Comparison of ENCODE assay signal across 1 cellular context in the genomic region with DNA sequence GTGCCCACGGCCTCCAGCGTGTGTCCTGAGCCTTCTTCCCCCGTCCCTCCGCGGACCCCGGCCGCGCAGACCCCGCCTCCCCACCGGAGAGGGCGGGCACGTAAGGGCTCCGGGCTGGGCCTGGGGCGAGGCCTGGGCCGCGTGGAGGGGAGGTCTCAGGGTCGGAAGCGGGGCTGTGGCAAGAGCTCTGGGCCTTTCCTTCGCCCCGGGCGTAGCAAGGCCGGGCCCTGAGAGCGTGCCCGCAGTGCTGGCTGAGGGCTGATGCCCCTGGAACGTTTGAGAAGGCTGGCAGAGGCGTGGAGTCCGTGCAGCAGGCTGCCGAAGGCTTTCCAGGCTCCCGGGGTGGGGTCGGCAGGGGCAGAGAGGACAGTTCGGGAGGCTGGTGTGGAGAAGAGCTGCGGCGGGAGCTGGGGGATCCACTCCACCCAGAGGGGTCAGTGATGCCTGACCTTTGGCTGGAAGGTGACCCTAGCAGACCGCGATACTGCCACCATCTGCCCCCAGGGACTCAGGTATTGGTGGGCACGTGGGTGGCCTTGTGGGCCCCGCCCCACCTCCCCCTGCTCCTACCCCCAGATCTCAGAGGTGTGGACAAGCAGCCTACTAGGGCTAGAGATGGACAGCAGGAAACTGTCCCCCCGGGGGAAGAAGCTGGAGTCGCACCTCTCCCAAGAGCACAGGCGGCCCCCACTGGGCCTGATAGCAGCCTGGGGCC.
TF ChIP-seq lines count a peak whose summit lies in the region.

No MANE protein-coding gene starts in this region.

TF ChIP-seq in WTC11, 78 proteins besides CTCF, POLR2A, EP300 and RAD21 (continued from another document):
- TF ChIP-seq, protein P1, sequence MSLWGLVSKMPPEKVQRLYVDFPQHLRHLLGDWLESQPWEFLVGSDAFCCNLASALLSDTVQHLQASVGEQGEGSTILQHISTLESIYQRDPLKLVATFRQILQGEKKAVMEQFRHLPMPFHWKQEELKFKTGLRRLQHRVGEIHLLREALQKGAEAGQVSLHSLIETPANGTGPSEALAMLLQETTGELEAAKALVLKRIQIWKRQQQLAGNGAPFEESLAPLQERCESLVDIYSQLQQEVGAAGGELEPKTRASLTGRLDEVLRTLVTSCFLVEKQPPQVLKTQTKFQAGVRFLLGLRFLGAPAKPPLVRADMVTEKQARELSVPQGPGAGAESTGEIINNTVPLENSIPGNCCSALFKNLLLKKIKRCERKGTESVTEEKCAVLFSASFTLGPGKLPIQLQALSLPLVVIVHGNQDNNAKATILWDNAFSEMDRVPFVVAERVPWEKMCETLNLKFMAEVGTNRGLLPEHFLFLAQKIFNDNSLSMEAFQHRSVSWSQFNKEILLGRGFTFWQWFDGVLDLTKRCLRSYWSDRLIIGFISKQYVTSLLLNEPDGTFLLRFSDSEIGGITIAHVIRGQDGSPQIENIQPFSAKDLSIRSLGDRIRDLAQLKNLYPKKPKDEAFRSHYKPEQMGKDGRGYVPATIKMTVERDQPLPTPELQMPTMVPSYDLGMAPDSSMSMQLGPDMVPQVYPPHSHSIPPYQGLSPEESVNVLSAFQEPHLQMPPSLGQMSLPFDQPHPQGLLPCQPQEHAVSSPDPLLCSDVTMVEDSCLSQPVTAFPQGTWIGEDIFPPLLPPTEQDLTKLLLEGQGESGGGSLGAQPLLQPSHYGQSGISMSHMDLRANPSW (CRISPR knock-in tag; conservative IDR thresholded peaks at IDR 0.05; ENCODE audit: low read depth) = no peak
- TF ChIP-seq, protein P2, sequence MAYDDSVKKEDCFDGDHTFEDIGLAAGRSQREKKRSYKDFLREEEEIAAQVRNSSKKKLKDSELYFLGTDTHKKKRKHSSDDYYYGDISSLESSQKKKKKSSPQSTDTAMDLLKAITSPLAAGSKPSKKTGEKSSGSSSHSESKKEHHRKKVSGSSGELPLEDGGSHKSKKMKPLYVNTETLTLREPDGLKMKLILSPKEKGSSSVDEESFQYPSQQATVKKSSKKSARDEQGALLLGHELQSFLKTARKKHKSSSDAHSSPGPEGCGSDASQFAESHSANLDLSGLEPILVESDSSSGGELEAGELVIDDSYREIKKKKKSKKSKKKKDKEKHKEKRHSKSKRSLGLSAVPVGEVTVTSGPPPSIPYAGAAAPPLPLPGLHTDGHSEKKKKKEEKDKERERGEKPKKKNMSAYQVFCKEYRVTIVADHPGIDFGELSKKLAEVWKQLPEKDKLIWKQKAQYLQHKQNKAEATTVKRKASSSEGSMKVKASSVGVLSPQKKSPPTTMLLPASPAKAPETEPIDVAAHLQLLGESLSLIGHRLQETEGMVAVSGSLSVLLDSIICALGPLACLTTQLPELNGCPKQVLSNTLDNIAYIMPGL (CRISPR knock-in tag; IDR thresholded peaks at IDR 0.05) = no peak; the same call in 1 of the 2 replicates
- TF ChIP-seq SOX15 (CRISPR knock-in tag; IDR thresholded peaks at IDR 0.05) (no peak), ZNF121 (CRISPR knock-in tag; IDR thresholded peaks at IDR 0.05) (peak; percentile 39; the same call in 1 of the 2 replicates), NR1H2 (CRISPR knock-in tag; IDR thresholded peaks at IDR 0.05) (peak; percentile 86), MXD4 (CRISPR knock-in tag; IDR thresholded peaks at IDR 0.05; ENCODE audit: borderline replicate concordance) (no peak)
- TF ChIP-seq, protein P3, sequence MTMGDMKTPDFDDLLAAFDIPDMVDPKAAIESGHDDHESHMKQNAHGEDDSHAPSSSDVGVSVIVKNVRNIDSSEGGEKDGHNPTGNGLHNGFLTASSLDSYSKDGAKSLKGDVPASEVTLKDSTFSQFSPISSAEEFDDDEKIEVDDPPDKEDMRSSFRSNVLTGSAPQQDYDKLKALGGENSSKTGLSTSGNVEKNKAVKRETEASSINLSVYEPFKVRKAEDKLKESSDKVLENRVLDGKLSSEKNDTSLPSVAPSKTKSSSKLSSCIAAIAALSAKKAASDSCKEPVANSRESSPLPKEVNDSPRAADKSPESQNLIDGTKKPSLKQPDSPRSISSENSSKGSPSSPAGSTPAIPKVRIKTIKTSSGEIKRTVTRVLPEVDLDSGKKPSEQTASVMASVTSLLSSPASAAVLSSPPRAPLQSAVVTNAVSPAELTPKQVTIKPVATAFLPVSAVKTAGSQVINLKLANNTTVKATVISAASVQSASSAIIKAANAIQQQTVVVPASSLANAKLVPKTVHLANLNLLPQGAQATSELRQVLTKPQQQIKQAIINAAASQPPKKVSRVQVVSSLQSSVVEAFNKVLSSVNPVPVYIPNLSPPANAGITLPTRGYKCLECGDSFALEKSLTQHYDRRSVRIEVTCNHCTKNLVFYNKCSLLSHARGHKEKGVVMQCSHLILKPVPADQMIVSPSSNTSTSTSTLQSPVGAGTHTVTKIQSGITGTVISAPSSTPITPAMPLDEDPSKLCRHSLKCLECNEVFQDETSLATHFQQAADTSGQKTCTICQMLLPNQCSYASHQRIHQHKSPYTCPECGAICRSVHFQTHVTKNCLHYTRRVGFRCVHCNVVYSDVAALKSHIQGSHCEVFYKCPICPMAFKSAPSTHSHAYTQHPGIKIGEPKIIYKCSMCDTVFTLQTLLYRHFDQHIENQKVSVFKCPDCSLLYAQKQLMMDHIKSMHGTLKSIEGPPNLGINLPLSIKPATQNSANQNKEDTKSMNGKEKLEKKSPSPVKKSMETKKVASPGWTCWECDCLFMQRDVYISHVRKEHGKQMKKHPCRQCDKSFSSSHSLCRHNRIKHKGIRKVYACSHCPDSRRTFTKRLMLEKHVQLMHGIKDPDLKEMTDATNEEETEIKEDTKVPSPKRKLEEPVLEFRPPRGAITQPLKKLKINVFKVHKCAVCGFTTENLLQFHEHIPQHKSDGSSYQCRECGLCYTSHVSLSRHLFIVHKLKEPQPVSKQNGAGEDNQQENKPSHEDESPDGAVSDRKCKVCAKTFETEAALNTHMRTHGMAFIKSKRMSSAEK (CRISPR knock-in tag; IDR thresholded peaks at IDR 0.05; ENCODE audit: borderline replicate concordance) = no peak
